ENCODE assay signal across 23 cellular contexts in genomic region chr12:24573621-24574020, GRCh38.
DNase-seq lines count a peak whose midpoint lies in the region; ATAC-seq and TF ChIP-seq lines count a peak whose summit lies in the region.
"Had no signal": no experiment of that assay in that cellular context is flagged by ENCODE, and none has a peak within 500 bp of the region (broad histone marks: within the 10 kb centered on the region; RNA-seq: fewer than 3 reads in every experiment).

No MANE protein-coding gene starts in this region.

- H3K27me3 Mint-ChIP-seq in mesothelial cell of epicardium (ENCODE audit: low read depth) = no peaks in the 10 kb centered on the region
- H3K27me3 Mint-ChIP-seq in activated CD8-positive, alpha-beta memory T cell treated with anti-CD3 and anti-CD28 coated beads, Interleukin-2, amount 10 ng/mL, durations not matched to agents 7 days and 5 days = peaks cover 32% of the 10 kb centered on the region

- no peak for ATAC-seq in activated CD8-positive, alpha-beta memory T cell treated with anti-CD3 and anti-CD28 coated beads, Interleukin-2, amount 10 ng/mL, durations not matched to agents 7 days and 5 days
- ATAC-seq: A549, GM12878, GM23338, HCT116 had no signal

- H3K4me1 Mint-ChIP-seq in mesothelial cell of epicardium = no peaks in the 10 kb centered on the region
- H3K4me1 Mint-ChIP-seq in activated CD8-positive, alpha-beta memory T cell treated with anti-CD3 and anti-CD28 coated beads, Interleukin-2, amount 10 ng/mL, durations not matched to agents 7 days and 5 days = no peaks in the 10 kb centered on the region
- H3K4me1 Mint-ChIP-seq: CD4-positive, alpha-beta memory T cell had no signal

- CTCF ChIA-PET in activated CD8-positive, alpha-beta memory T cell treated with anti-CD3 and anti-CD28 coated beads, Interleukin-2, amount 10 ng/mL, durations not matched to agents 7 days and 5 days (lab: Charles Lee) = no interaction called here

- no peak overlapping the region for H3K4me3 ChIP-seq in choroid plexus epithelial cell (ENCODE audit: low read depth, low read length)
- H3K4me3 ChIP-seq: A549, GM12878, GM23338 had no signal

- peak; percentile 44 for DNase-seq in ELF-1 (ENCODE audit: low read depth, low spot score)
- DNase-seq in NCI-H69 (lab: John Stamatoyannopoulos, UW) = peak; percentile 33
- peak; percentile 53 for DNase-seq in choroid plexus epithelial cell (ENCODE audit: low read depth)
- DNase-seq in renal cortical epithelial cell (ENCODE audit: low read depth) = peak; percentile 66
- no peak for DNase-seq in NCI-H2171 (lab: John Stamatoyannopoulos, UW)
- DNase-seq in mesothelial cell of epicardium (ENCODE audit: low spot score in 2 of 2, unreplicated experiment in 2 of 2) = no peak
- DNase-seq in activated CD8-positive, alpha-beta memory T cell treated with anti-CD3 and anti-CD28 coated beads, Interleukin-2, amount 10 ng/mL, durations not matched to agents 7 days and 5 days = no peak
- DNase-seq: 8988T; ACHN; AML-193; C1 segment of cervical spinal cord; Calu3; CD4-positive, alpha-beta memory T cell; COR-L47; DMS53; DMS79 treated with DMSO at 0.1 percent for 48 hours; GDM1; H9; HFFc6 had no signal

- peaks cover 11% of the 10 kb centered on the region for H3K9me3 Mint-ChIP-seq in mesothelial cell of epicardium
- H3K9me3 Mint-ChIP-seq in activated CD8-positive, alpha-beta memory T cell treated with anti-CD3 and anti-CD28 coated beads, Interleukin-2, amount 10 ng/mL, durations not matched to agents 7 days and 5 days (ENCODE audit: low read depth) = no peaks in the 10 kb centered on the region
- H3K9me3 Mint-ChIP-seq: GM23338, H9, HFFc6 had no signal

- H3K27ac Mint-ChIP-seq in mesothelial cell of epicardium = no peak overlapping the region
- no peak overlapping the region for H3K27ac Mint-ChIP-seq in activated CD8-positive, alpha-beta memory T cell treated with anti-CD3 and anti-CD28 coated beads, Interleukin-2, amount 10 ng/mL, durations not matched to agents 7 days and 5 days
- H3K27ac Mint-ChIP-seq: CD4-positive, alpha-beta memory T cell; GM23338; H9; HFFc6 had no signal

- no peak for TF ChIP-seq CTCF in choroid plexus epithelial cell (conservative IDR thresholded peaks at IDR 0.05; ENCODE audit: low read depth, low read length)
- no peak for TF ChIP-seq CTCF in mesothelial cell of epicardium (IDR thresholded peaks at IDR 0.05; ENCODE audit: unreplicated experiment)

- no peak overlapping the region for H3K4me3 Mint-ChIP-seq in mesothelial cell of epicardium
- H3K4me3 Mint-ChIP-seq in activated CD8-positive, alpha-beta memory T cell treated with anti-CD3 and anti-CD28 coated beads, Interleukin-2, amount 10 ng/mL, durations not matched to agents 7 days and 5 days = no peak overlapping the region
- H3K4me3 Mint-ChIP-seq: CD4-positive, alpha-beta memory T cell; GM23338; H9; HFFc6 had no signal

- no peaks in the 10 kb centered on the region for H3K36me3 Mint-ChIP-seq in mesothelial cell of epicardium
- H3K36me3 Mint-ChIP-seq in activated CD8-positive, alpha-beta memory T cell treated with anti-CD3 and anti-CD28 coated beads, Interleukin-2, amount 10 ng/mL, durations not matched to agents 7 days and 5 days = no peaks in the 10 kb centered on the region
- H3K36me3 Mint-ChIP-seq: CD4-positive, alpha-beta memory T cell had no signal

Comparison
In these comparisons a context has a peak if more than half of its experiments do, and no peak if none do; other contexts are left out.
1. DNase-seq: peak in ELF-1 (single experiment), NCI-H69 (single experiment), choroid plexus epithelial cell (single experiment) and renal cortical epithelial cell (single experiment); none in NCI-H2171 (single experiment), mesothelial cell of epicardium (0 of 2) and activated CD8-positive, alpha-beta memory T cell treated with anti-CD3 and anti-CD28 coated beads, Interleukin-2, amount 10 ng/mL, durations not matched to agents 7 days and 5 days (single experiment).